1 cellular context compared by ENCODE assay signal in the genomic region with DNA sequence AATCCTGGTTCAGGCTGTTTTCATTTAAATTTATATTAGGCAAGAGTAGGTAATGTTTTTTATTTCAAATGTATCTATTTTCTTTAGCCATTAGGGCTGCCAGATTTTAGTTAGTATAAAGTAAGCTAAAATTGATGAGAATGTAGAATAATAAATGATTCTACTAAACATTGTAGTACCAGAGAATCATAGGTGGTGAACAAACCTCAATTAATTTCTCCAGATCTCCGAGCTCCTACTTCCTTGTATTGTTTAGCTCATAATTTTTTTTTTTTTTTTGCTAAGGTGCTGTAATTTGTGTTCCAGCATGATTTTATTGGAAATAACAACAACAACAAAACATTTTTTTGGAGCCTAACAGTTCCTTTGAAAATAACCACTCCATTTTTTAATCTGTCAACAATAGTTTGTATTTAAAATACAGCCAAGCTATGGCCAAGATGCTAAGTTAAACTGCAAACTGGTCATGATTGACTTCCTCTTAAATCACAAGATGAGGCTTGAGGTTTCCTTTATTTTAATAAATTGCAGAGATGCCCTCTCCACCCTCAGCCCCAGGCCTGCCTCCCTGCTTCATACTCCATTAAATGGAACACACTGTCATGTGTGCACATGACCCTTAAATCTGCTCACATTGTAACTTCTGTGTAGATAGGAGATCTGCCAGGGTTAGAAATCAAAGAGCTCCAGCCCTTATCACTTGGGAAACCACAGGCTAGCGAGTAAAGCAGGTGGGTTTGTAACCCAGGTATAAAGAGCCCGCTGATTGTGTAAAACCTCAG.
TF ChIP-seq lines count a peak whose summit lies in the region.

No MANE protein-coding gene starts in this region.

TF ChIP-seq in liver, 16 proteins besides CTCF, POLR2A, EP300 and RAD21:
- TF ChIP-seq, protein P1, sequence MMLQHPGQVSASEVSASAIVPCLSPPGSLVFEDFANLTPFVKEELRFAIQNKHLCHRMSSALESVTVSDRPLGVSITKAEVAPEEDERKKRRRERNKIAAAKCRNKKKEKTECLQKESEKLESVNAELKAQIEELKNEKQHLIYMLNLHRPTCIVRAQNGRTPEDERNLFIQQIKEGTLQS (IDR thresholded peaks at IDR 0.05), result no peak
- TF ChIP-seq FOXA2 (IDR thresholded peaks at IDR 0.05), result no peak
- TF ChIP-seq HNF4A (conservative IDR thresholded peaks at IDR 0.05), result peak; percentile 47
- TF ChIP-seq, protein P2, sequence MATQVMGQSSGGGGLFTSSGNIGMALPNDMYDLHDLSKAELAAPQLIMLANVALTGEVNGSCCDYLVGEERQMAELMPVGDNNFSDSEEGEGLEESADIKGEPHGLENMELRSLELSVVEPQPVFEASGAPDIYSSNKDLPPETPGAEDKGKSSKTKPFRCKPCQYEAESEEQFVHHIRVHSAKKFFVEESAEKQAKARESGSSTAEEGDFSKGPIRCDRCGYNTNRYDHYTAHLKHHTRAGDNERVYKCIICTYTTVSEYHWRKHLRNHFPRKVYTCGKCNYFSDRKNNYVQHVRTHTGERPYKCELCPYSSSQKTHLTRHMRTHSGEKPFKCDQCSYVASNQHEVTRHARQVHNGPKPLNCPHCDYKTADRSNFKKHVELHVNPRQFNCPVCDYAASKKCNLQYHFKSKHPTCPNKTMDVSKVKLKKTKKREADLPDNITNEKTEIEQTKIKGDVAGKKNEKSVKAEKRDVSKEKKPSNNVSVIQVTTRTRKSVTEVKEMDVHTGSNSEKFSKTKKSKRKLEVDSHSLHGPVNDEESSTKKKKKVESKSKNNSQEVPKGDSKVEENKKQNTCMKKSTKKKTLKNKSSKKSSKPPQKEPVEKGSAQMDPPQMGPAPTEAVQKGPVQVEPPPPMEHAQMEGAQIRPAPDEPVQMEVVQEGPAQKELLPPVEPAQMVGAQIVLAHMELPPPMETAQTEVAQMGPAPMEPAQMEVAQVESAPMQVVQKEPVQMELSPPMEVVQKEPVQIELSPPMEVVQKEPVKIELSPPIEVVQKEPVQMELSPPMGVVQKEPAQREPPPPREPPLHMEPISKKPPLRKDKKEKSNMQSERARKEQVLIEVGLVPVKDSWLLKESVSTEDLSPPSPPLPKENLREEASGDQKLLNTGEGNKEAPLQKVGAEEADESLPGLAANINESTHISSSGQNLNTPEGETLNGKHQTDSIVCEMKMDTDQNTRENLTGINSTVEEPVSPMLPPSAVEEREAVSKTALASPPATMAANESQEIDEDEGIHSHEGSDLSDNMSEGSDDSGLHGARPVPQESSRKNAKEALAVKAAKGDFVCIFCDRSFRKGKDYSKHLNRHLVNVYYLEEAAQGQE (IDR thresholded peaks at IDR 0.05), result peak; percentile 14
- TF ChIP-seq YY1 (IDR thresholded peaks at IDR 0.05), result peak; percentile 72
- TF ChIP-seq, protein P3, sequence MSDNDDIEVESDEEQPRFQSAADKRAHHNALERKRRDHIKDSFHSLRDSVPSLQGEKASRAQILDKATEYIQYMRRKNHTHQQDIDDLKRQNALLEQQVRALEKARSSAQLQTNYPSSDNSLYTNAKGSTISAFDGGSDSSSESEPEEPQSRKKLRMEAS (IDR thresholded peaks at IDR 0.05), result peak; percentile 27
- no peak for TF ChIP-seq FOXA1 (IDR thresholded peaks at IDR 0.05)
- peak; percentile 22 to 57 for TF ChIP-seq RXRA (IDR thresholded peaks at IDR 0.05)
- TF ChIP-seq SP1 (IDR thresholded peaks at IDR 0.05), result peak; percentile 30
- no peak for TF ChIP-seq EGR1 (IDR thresholded peaks at IDR 0.05; ENCODE audit: low read depth in 2 of 2)
